16 cellular contexts compared by ENCODE assay signal in genomic region chr9:89428222-89428761, GRCh38.
DNase-seq lines count a peak whose midpoint lies in the region; ATAC-seq and TF ChIP-seq lines count a peak whose summit lies in the region.
"Had no signal": no experiment of that assay in that cellular context is flagged by ENCODE, and none has a peak within 500 bp of the region (broad histone marks: within the 10 kb centered on the region; RNA-seq: fewer than 3 reads in every experiment).

No MANE protein-coding gene starts in this region.

- H3K4me3 ChIP-seq in effector memory CD4-positive, alpha-beta T cell (ENCODE audit: insufficient read depth, low read depth, low read length, poor library complexity, severe bottlenecking): no peak overlapping the region
- H3K4me3 ChIP-seq: MG63, smooth muscle cell, stomach, vagina had no signal

- H3K27ac Mint-ChIP-seq in activated T-cell treated with anti-CD3 and anti-CD28 coated beads, Interleukin-2, amount 50 U/mL, for 72 hours: peak overlapping the region; percentile 55
- peak overlapping the region; percentile 97 for H3K27ac Mint-ChIP-seq in activated CD4-positive, alpha-beta memory T cell treated with anti-CD3 and anti-CD28 coated beads, Interleukin-2, amount 10 ng/mL, durations not matched to agents 7 days and 5 days
- H3K27ac Mint-ChIP-seq in stimulated activated naive B cell treated with anti-CD40 and anti-IgM and Interleukin-4, amounts not matched to agents 10 μg/mL and 1 μg/mL and 100 μg/mL, for 72 hours: peak overlapping the region; percentile 86

- peaks cover 8% of the 10 kb centered on the region for H3K36me3 ChIP-seq in effector memory CD4-positive, alpha-beta T cell (ENCODE audit: control insufficient read depth, insufficient read depth, low read length)
- H3K36me3 ChIP-seq: MG63, stomach, vagina had no signal

- H3K36me3 Mint-ChIP-seq in activated T-cell treated with anti-CD3 and anti-CD28 coated beads, Interleukin-2, amount 50 U/mL, for 72 hours (ENCODE audit: insufficient read depth in 2 of 2): peaks cover 12 to 22% of the 10 kb centered on the region in 2 donors
- H3K36me3 Mint-ChIP-seq in activated T-cell treated with anti-CD3 and anti-CD28 coated beads, Interleukin-2, amount 50 U/mL, for 4 hours (ENCODE audit: insufficient read depth): peaks cover 26% of the 10 kb centered on the region
- H3K36me3 Mint-ChIP-seq in activated CD4-positive, alpha-beta memory T cell treated with anti-CD3 and anti-CD28 coated beads, Interleukin-2, amount 10 ng/mL, durations not matched to agents 7 days and 5 days (ENCODE audit: low read depth): peaks cover 70% of the 10 kb centered on the region
- peaks cover 47 to 56% of the 10 kb centered on the region in 2 donors for H3K36me3 Mint-ChIP-seq in stimulated activated naive B cell treated with anti-CD40 and anti-IgM and Interleukin-4, amounts not matched to agents 10 μg/mL and 1 μg/mL and 100 μg/mL, for 72 hours

- H3K27ac ChIP-seq in effector memory CD4-positive, alpha-beta T cell (ENCODE audit: insufficient read depth, low read length, poor library complexity, severe bottlenecking): peak overlapping the region; percentile 52
- H3K27ac ChIP-seq: RWPE1, vagina had no signal

- POLR2A ChIA-PET in activated CD4-positive, alpha-beta memory T cell treated with anti-CD3 and anti-CD28 coated beads, Interleukin-2, amount 10 ng/mL, durations not matched to agents 7 days and 5 days (lab: Charles Lee): interaction anchor here (0.6 to 7.8 kb wide), 16 partner anchors 8 to 121 kb away, joined by 3 to 63 read pairs (median 8); no protein-coding TSS in a partner anchor
- POLR2A ChIA-PET in GM10248 (lab: Yijun Ruan, JAX): interaction anchor here (0.6 to 0.7 kb wide), 3 partner anchors 10 to 18 kb away, joined by 3 to 4 read pairs (median 3); no protein-coding TSS in a partner anchor

- H3K4me3 Mint-ChIP-seq in activated T-cell treated with anti-CD3 and anti-CD28 coated beads, Interleukin-2, amount 50 U/mL, for 72 hours: peak overlapping the region; percentile 84 to 85
- H3K4me3 Mint-ChIP-seq in activated T-cell treated with anti-CD3 and anti-CD28 coated beads, Interleukin-2, amount 50 U/mL, for 4 hours: no peak overlapping the region
- no peak overlapping the region for H3K4me3 Mint-ChIP-seq in activated CD4-positive, alpha-beta memory T cell treated with anti-CD3 and anti-CD28 coated beads, Interleukin-2, amount 10 ng/mL, durations not matched to agents 7 days and 5 days
- peak overlapping the region in 1 of 2 donors; percentile 17 for H3K4me3 Mint-ChIP-seq in stimulated activated naive B cell treated with anti-CD40 and anti-IgM and Interleukin-4, amounts not matched to agents 10 μg/mL and 1 μg/mL and 100 μg/mL, for 72 hours

- no peaks in the 10 kb centered on the region for H3K9me3 ChIP-seq in effector memory CD4-positive, alpha-beta T cell (ENCODE audit: control insufficient read depth, low read length)
- H3K9me3 ChIP-seq: Caco-2, MG63, stomach, vagina had no signal

- no peak for TF ChIP-seq CTCF in GM10248 (IDR thresholded peaks at IDR 0.05; ENCODE audit: control extremely low read depth, extremely low read depth, low read depth, missing control alignments)

- CTCF ChIA-PET in activated CD4-positive, alpha-beta memory T cell treated with anti-CD3 and anti-CD28 coated beads, Interleukin-2, amount 10 ng/mL, durations not matched to agents 7 days and 5 days (lab: Charles Lee): interaction anchor here (0.7 to 5.1 kb wide), 14 partner anchors 10 to 121 kb away, joined by 3 to 69 read pairs (median 6); no protein-coding TSS in a partner anchor
- CTCF ChIA-PET in GM10248 (lab: Yijun Ruan, JAX): interaction anchor here (0.9 to 8.9 kb wide), 24 partner anchors 8 to 136 kb away, joined by 3 to 81 read pairs (median 6); partner anchors contain the start of gene SEMA4D

- peaks cover 93% of the 10 kb centered on the region for H3K4me1 Mint-ChIP-seq in activated T-cell treated with anti-CD3 and anti-CD28 coated beads, Interleukin-2, amount 50 U/mL, for 72 hours (ENCODE audit: low read depth)
- H3K4me1 Mint-ChIP-seq in activated T-cell treated with anti-CD3 and anti-CD28 coated beads, Interleukin-2, amount 50 U/mL, for 4 hours (ENCODE audit: low read depth): peaks cover 99% of the 10 kb centered on the region
- H3K4me1 Mint-ChIP-seq in activated CD4-positive, alpha-beta memory T cell treated with anti-CD3 and anti-CD28 coated beads, Interleukin-2, amount 10 ng/mL, durations not matched to agents 7 days and 5 days: peaks cover 95% of the 10 kb centered on the region
- H3K4me1 Mint-ChIP-seq in stimulated activated naive B cell treated with anti-CD40 and anti-IgM and Interleukin-4, amounts not matched to agents 10 μg/mL and 1 μg/mL and 100 μg/mL, for 72 hours: peaks cover 83 to 100% of the 10 kb centered on the region in 2 donors

- peaks cover 0 to 2% of the 10 kb centered on the region in 2 donors for H3K9me3 Mint-ChIP-seq in activated T-cell treated with anti-CD3 and anti-CD28 coated beads, Interleukin-2, amount 50 U/mL, for 72 hours
- H3K9me3 Mint-ChIP-seq in activated T-cell treated with anti-CD3 and anti-CD28 coated beads, Interleukin-2, amount 50 U/mL, for 4 hours: no peaks in the 10 kb centered on the region
- H3K9me3 Mint-ChIP-seq in activated CD4-positive, alpha-beta memory T cell treated with anti-CD3 and anti-CD28 coated beads, Interleukin-2, amount 10 ng/mL, durations not matched to agents 7 days and 5 days: no peaks in the 10 kb centered on the region
- H3K9me3 Mint-ChIP-seq in stimulated activated naive B cell treated with anti-CD40 and anti-IgM and Interleukin-4, amounts not matched to agents 10 μg/mL and 1 μg/mL and 100 μg/mL, for 72 hours: peaks cover 0 to 5% of the 10 kb centered on the region in 2 donors

- H3K4me1 ChIP-seq in effector memory CD4-positive, alpha-beta T cell (ENCODE audit: control insufficient read depth, insufficient read depth, low read length, poor library complexity, severe bottlenecking): peaks cover 77% of the 10 kb centered on the region
- H3K4me1 ChIP-seq: Caco-2 had no signal

- H3K27me3 Mint-ChIP-seq in activated T-cell treated with anti-CD3 and anti-CD28 coated beads, Interleukin-2, amount 50 U/mL, for 72 hours (ENCODE audit: low read depth): no peaks in the 10 kb centered on the region
- no peaks in the 10 kb centered on the region for H3K27me3 Mint-ChIP-seq in activated T-cell treated with anti-CD3 and anti-CD28 coated beads, Interleukin-2, amount 50 U/mL, for 4 hours (ENCODE audit: low read depth)
- no peaks in the 10 kb centered on the region for H3K27me3 Mint-ChIP-seq in activated CD4-positive, alpha-beta memory T cell treated with anti-CD3 and anti-CD28 coated beads, Interleukin-2, amount 10 ng/mL, durations not matched to agents 7 days and 5 days
- no peaks in the 10 kb centered on the region for H3K27me3 Mint-ChIP-seq in stimulated activated naive B cell treated with anti-CD40 and anti-IgM and Interleukin-4, amounts not matched to agents 10 μg/mL and 1 μg/mL and 100 μg/mL, for 72 hours

- no peaks in the 10 kb centered on the region for H3K27me3 ChIP-seq in effector memory CD4-positive, alpha-beta T cell (replicated peaks; ENCODE audit: control insufficient read depth, insufficient read depth, low read length, poor library complexity, severe bottlenecking)
- H3K27me3 ChIP-seq: MG63, stomach, vagina had no signal

- no peak for ATAC-seq in activated T-cell treated with anti-CD3 and anti-CD28 coated beads, Interleukin-2, amount 50 U/mL, for 72 hours (replicated peaks in 1 of 2)
- no peak for ATAC-seq in activated T-cell treated with anti-CD3 and anti-CD28 coated beads, Interleukin-2, amount 50 U/mL, for 4 hours
- ATAC-seq in stimulated activated naive B cell treated with anti-CD40 and anti-IgM and Interleukin-4, amounts not matched to agents 10 μg/mL and 1 μg/mL and 100 μg/mL, for 72 hours (replicated peaks): no peak
- ATAC-seq in GM18873 (IDR thresholded peaks at IDR 0.05; ENCODE audit: low FRiP score, unreplicated experiment): no peak
- ATAC-seq: left lobe of liver had no signal

- DNase-seq in activated T-cell treated with anti-CD3 and anti-CD28 coated beads, Interleukin-2, amount 50 U/mL, for 72 hours: no peak
- no peak for DNase-seq in activated T-cell treated with anti-CD3 and anti-CD28 coated beads, Interleukin-2, amount 50 U/mL, for 4 hours
- DNase-seq in activated CD4-positive, alpha-beta memory T cell treated with anti-CD3 and anti-CD28 coated beads, Interleukin-2, amount 10 ng/mL, durations not matched to agents 7 days and 5 days: no peak
- DNase-seq in effector memory CD4-positive, alpha-beta T cell: no peak
- DNase-seq in stimulated activated naive B cell treated with anti-CD40 and anti-IgM and Interleukin-4, amounts not matched to agents 10 μg/mL and 1 μg/mL and 100 μg/mL, for 72 hours: no peak
- DNase-seq in GM10248 (ENCODE audit: extremely low spot score) (no peak), NCI-H1105 (lab: John Stamatoyannopoulos, UW) (no peak)
- DNase-seq: Caco-2, MG63, stomach, SW 1271 had no signal

Comparison
In these comparisons a context has a peak if more than half of its experiments do, and no peak if none do; other contexts are left out.
1. H3K4me3 Mint-ChIP-seq: peak in activated T-cell treated with anti-CD3 and anti-CD28 coated beads, Interleukin-2, amount 50 U/mL, for 72 hours (2 of 2); none in activated T-cell treated with anti-CD3 and anti-CD28 coated beads, Interleukin-2, amount 50 U/mL, for 4 hours (single experiment) and activated CD4-positive, alpha-beta memory T cell treated with anti-CD3 and anti-CD28 coated beads, Interleukin-2, amount 10 ng/mL, durations not matched to agents 7 days and 5 days (single experiment).
2. Peak in every context shown above with its lines, with median percentiles within 50 percentile points of each other: H3K27ac Mint-ChIP-seq.